Comparison of ENCODE assay signal across 20 cellular contexts in genomic region chr1:53380296-53380695, GRCh38. TPM values are rescaled to one million over a fixed set of nuclear protein-coding genes. Genes with fewer than 3 reads are reported as not detected.
DNase-seq lines count a peak whose midpoint lies in the region; ATAC-seq, FAIRE-seq and TF ChIP-seq lines count a peak whose summit lies in the region.
"Had no signal": no experiment of that assay in that cellular context is flagged by ENCODE, and none has a peak within 500 bp of the region (broad histone marks: within the 10 kb centered on the region; RNA-seq: fewer than 3 reads in every experiment).

No MANE protein-coding gene starts in this region.

- H2BK15ac ChIP-seq in H9 (ENCODE audit: low read depth, low read length), result no peak overlapping the region
- H2BK15ac ChIP-seq in H1 (ENCODE audit: low read length), result 0 out of 2 replicates have a peak overlapping the region, but pooled peaks have one; percentile 53

- H4K8ac ChIP-seq in H9 (replicated peaks; ENCODE audit: insufficient read length, low read depth, low read length), result no peak overlapping the region
- H4K8ac ChIP-seq in H1 (ENCODE audit: extremely low read depth, insufficient read depth, low read length), result no peak overlapping the region

- H3K4me1 Mint-ChIP-seq in H9, result peaks cover 21 to 27% of the 10 kb centered on the region in 2 experiments
- peaks cover 0 to 2% (median 0%) of the 10 kb centered on the region in 4 donors for H3K4me1 Mint-ChIP-seq in CD4-positive, alpha-beta memory T cell
- H3K4me1 Mint-ChIP-seq: CD4-positive, CD25-positive, alpha-beta regulatory T cell had no signal

- H2BK12ac ChIP-seq in H9 (ENCODE audit: insufficient read length, low read depth, low read length) (no peak overlapping the region), H1 (ENCODE audit: low read depth, low read length) (no peak overlapping the region)

- H3K27ac ChIP-seq in BLaER1 treated with 17β-estradiol and CSF1 and Interleukin-3, amounts not matched to agents 10 nM and 100 nM, result no peak overlapping the region
- no peak overlapping the region for H3K27ac ChIP-seq in H9 (ENCODE audit: insufficient read length, low read depth, low read length)
- H3K27ac ChIP-seq in H1 (ENCODE audit: low read depth, low read length), result no peak overlapping the region
- H3K27ac ChIP-seq in CD4-positive, alpha-beta memory T cell (ENCODE audit: low read depth, low read length), result no peak overlapping the region

- H3K9me3 ChIP-seq in BLaER1 treated with 17β-estradiol and CSF1 and Interleukin-3, amounts not matched to agents 10 nM and 100 nM (replicated peaks in 1 of 11), result no peaks in the 10 kb centered on the region
- H3K9me3 ChIP-seq in H9 (ENCODE audit: control insufficient read depth, low read depth, low read length) (no peaks in the 10 kb centered on the region), H1 (ENCODE audit: insufficient read depth in 2 of 2, low read depth in 1 of 2, low read length in 1 of 2) (no peaks in the 10 kb centered on the region)
- H3K9me3 ChIP-seq in CD4-positive, alpha-beta memory T cell (ENCODE audit: control insufficient read depth in 1 of 2, low read length in 2 of 2), result no peaks in the 10 kb centered on the region

- no peak overlapping the region for H4K91ac ChIP-seq in H9 (ENCODE audit: insufficient read length, low read depth, low read length)
- no peak overlapping the region for H4K91ac ChIP-seq in H1 (replicated peaks; ENCODE audit: insufficient read length, low read length)

- no peak overlapping the region for H2AFZ ChIP-seq in H9 (ENCODE audit: low read length)
- no peak overlapping the region for H2AFZ ChIP-seq in H1 (ENCODE audit: low read length)

- H3K9me3 Mint-ChIP-seq in H9, result no peaks in the 10 kb centered on the region
- H3K9me3 Mint-ChIP-seq in CD4-positive, alpha-beta memory T cell, result no peaks in the 10 kb centered on the region

- H3K4ac ChIP-seq in H9 (ENCODE audit: low read depth, low read length) (no peak overlapping the region), H1 (replicated peaks; ENCODE audit: insufficient read length, low read depth, low read length) (no peak overlapping the region)

- H2BK5ac ChIP-seq in H9 (ENCODE audit: insufficient read length, low read length) (no peak overlapping the region), H1 (ENCODE audit: low read depth, low read length) (no peak overlapping the region)

- ATAC-seq in HG02938 (IDR thresholded peaks at IDR 0.05; ENCODE audit: unreplicated experiment), result no peak

- H2BK20ac ChIP-seq in H9 (ENCODE audit: low read depth, low read length, poor library complexity, severe bottlenecking) (no peak overlapping the region), H1 (ENCODE audit: low read length) (no peak overlapping the region)

- H4K5ac ChIP-seq in H9 (ENCODE audit: insufficient read length, low read depth, low read length), result no peak overlapping the region
- no peak overlapping the region for H4K5ac ChIP-seq in H1 (ENCODE audit: insufficient read length, low read depth, low read length)

- no peak overlapping the region for H3K27ac Mint-ChIP-seq in H9
- no peak overlapping the region for H3K27ac Mint-ChIP-seq in CD4-positive, alpha-beta memory T cell

- H3K9ac ChIP-seq in BLaER1 treated with 17β-estradiol and CSF1 and Interleukin-3, amounts not matched to agents 10 nM and 100 nM, result no peak overlapping the region
- H3K9ac ChIP-seq in H9 (ENCODE audit: extremely low read depth, insufficient read length, low read length) (no peak overlapping the region), H1 (replicated peaks in 1 of 4; ENCODE audit: extremely low read depth in 1 of 4, low read depth in 3 of 4, low read length in 3 of 4) (no peak overlapping the region)

- intact Hi-C loops in posterior vena cava (cut with DNase I), result no loop called here
- intact Hi-C loops in CD4-positive, alpha-beta memory T cell (cut with micrococcal nuclease), result no loop called here

- TF ChIP-seq RAD21 in H1 (IDR thresholded peaks at IDR 0.05 in 1 of 2, conservative IDR thresholded peaks at IDR 0.05 in 1 of 2; ENCODE audit: low read depth in 2 of 2, low read length in 2 of 2), result no peak

- TF ChIP-seq EP300 in H1 (IDR thresholded peaks at IDR 0.05; ENCODE audit: borderline replicate concordance in 1 of 2, low read depth in 2 of 2, low read length in 2 of 2), result no peak

- peaks cover 64% of the 10 kb centered on the region for H3K27me3 Mint-ChIP-seq in H9 (ENCODE audit: low read depth)
- H3K27me3 Mint-ChIP-seq in CD4-positive, alpha-beta memory T cell, result peaks cover 2 to 5% of the 10 kb centered on the region in 2 donors

- no peak overlapping the region for H3K4me3 ChIP-seq in BLaER1 treated with 17β-estradiol and CSF1 and Interleukin-3, amounts not matched to agents 10 nM and 100 nM
- H3K4me3 ChIP-seq in H1 (ENCODE audit: extremely low read depth in 1 of 4, insufficient read depth in 2 of 4, low read depth in 3 of 4, low read length in 4 of 4), result no peak overlapping the region
- no peak overlapping the region for H3K4me3 ChIP-seq in CD4-positive, alpha-beta memory T cell (ENCODE audit: low read length in 2 of 2)

- H3K79me2 ChIP-seq in H9 (ENCODE audit: insufficient read depth, low read length) (no peaks in the 10 kb centered on the region), H1 (ENCODE audit: control insufficient read depth in 1 of 2, insufficient read depth in 2 of 2, low read length in 2 of 2) (no peaks in the 10 kb centered on the region)

- TF ChIP-seq CTCF in H9 (conservative IDR thresholded peaks at IDR 0.05) (no peak), H1 (IDR thresholded peaks at IDR 0.05; ENCODE audit: control extremely low read depth in 1 of 3, insufficient read depth in 1 of 3, low read depth in 1 of 3, low read length in 3 of 3) (no peak)

- CTCF ChIA-PET in H1 (lab: Charles Lee; ENCODE audit: partially characterized antibody), result interaction anchor here (0.9 to 4.9 kb wide), 5 partner anchors 8 to 102 kb away, joined by 3 to 27 read pairs (median 4); no protein-coding TSS in a partner anchor
- CTCF ChIA-PET in CD4-positive, alpha-beta memory T cell (lab: Charles Lee; ENCODE audit: partially characterized antibody), result no interaction called here

- DNase-seq in H9 (peak; percentile 17), H1 (ENCODE audit: low read depth in 1 of 2, low spot score in 2 of 2) (no peak), posterior vena cava (ENCODE audit: low spot score) (peak; percentile 24), NCI-H128 (lab: John Stamatoyannopoulos, UW; ENCODE audit: unreplicated experiment) (no peak)
- DNase-seq in stimulated activated CD4-positive, alpha-beta T cell treated with anti-CD3 and anti-CD28 coated beads, Interleukin-2, amount 100 ng/mL, for 48 hours, result no peak
- no peak for DNase-seq in CD4-positive, alpha-beta memory T cell
- DNase-seq: ACHN; AML-193; CD4-positive, CD25-positive, alpha-beta regulatory T cell; DMS79; H7; MV-4-11; NCI-H1417 treated with DMSO at 0.1 percent for 48 hours; NCI-H2029 treated with DMSO at 0.1 percent for 48 hours; NCI-H510A; NCI-H774 had no signal

- no peak overlapping the region for H3K18ac ChIP-seq in H9 (ENCODE audit: insufficient read length, low read depth, low read length)
- no peak overlapping the region for H3K18ac ChIP-seq in H1 (ENCODE audit: extremely low read depth, low read length)

- H3K4me2 ChIP-seq in BLaER1 treated with 17β-estradiol and CSF1 and Interleukin-3, amounts not matched to agents 10 nM and 100 nM, result peak overlapping the region in 7 of 11 experiments; percentile 15 to 84 (median 74); a peak in 13 of 22 replicates
- no peak overlapping the region for H3K4me2 ChIP-seq in H9 (ENCODE audit: insufficient read depth, insufficient read length, low read length)
- no peak overlapping the region for H3K4me2 ChIP-seq in H1 (ENCODE audit: insufficient read depth in 1 of 2, low read depth in 2 of 2, low read length in 2 of 2)

- POLR2A ChIA-PET in H1 (lab: Charles Lee; ENCODE audit: partially characterized antibody), result interaction anchor here (1.1 kb wide), 1 partner anchor 53 kb away, joined by 3 read pairs; no protein-coding TSS in a partner anchor
- POLR2A ChIA-PET in CD4-positive, alpha-beta memory T cell (lab: Charles Lee; ENCODE audit: partially characterized antibody), result no interaction called here

- no peak overlapping the region for H3K56ac ChIP-seq in H9 (ENCODE audit: insufficient read length, low read depth, low read length)
- H3K56ac ChIP-seq in H1 (replicated peaks; ENCODE audit: insufficient read length, low read depth, low read length), result no peak overlapping the region

- no peak overlapping the region for H3K23ac ChIP-seq in H9 (ENCODE audit: insufficient read length, low read depth, low read length)
- H3K23ac ChIP-seq in H1 (ENCODE audit: insufficient read length), result no peak overlapping the region

- H3K36me3 ChIP-seq in BLaER1 treated with 17β-estradiol and CSF1 and Interleukin-3, amounts not matched to agents 10 nM and 100 nM, result no peaks in the 10 kb centered on the region
- no peaks in the 10 kb centered on the region for H3K36me3 ChIP-seq in H1 (ENCODE audit: control insufficient read depth in 2 of 4, insufficient read depth in 4 of 4, low read length in 3 of 4)
- no peaks in the 10 kb centered on the region for H3K36me3 ChIP-seq in CD4-positive, alpha-beta memory T cell (ENCODE audit: insufficient read depth, low read length)

- H3K23me2 ChIP-seq in H9 (ENCODE audit: insufficient read length, low read depth, low read length, poor library complexity, severe bottlenecking) (no peaks in the 10 kb centered on the region), H1 (ENCODE audit: low read depth, low read length) (no peaks in the 10 kb centered on the region; the same call in 1 of the 2 replicates)

- TF ChIP-seq POLR2A in H1 (IDR thresholded peaks at IDR 0.05; ENCODE audit: control extremely low read depth in 1 of 2, low read depth in 2 of 2, low read length in 2 of 2), result no peak

- H2AK5ac ChIP-seq in H9 (ENCODE audit: insufficient read length, low read length), result no peak overlapping the region
- no peak overlapping the region for H2AK5ac ChIP-seq in H1 (ENCODE audit: low read depth, low read length)

- peaks cover 9 to 82% (median 68%) of the 10 kb centered on the region in 10 experiments for H3K4me1 ChIP-seq in BLaER1 treated with 17β-estradiol and CSF1 and Interleukin-3, amounts not matched to agents 10 nM and 100 nM
- H3K4me1 ChIP-seq in H9 (ENCODE audit: insufficient read depth, low read length), result peaks cover 2% of the 10 kb centered on the region; the same call in 1 of the 2 replicates
- peaks cover 0 to 6% (median 3%) of the 10 kb centered on the region in 4 experiments; a peak in 3 of 7 replicates for H3K4me1 ChIP-seq in H1 (replicated peaks in 1 of 4; ENCODE audit: control insufficient read depth in 3 of 4, insufficient read depth in 4 of 4, low read length in 3 of 4)
- H3K4me1 ChIP-seq in CD4-positive, alpha-beta memory T cell (ENCODE audit: insufficient read depth, low read length), result no peaks in the 10 kb centered on the region

- no peaks in the 10 kb centered on the region; a peak in 1 of 7 replicates for H3K36me3 Mint-ChIP-seq in H9 (ENCODE audit: insufficient read depth in 1 of 3, low read depth in 3 of 3)
- no peaks in the 10 kb centered on the region for H3K36me3 Mint-ChIP-seq in CD4-positive, alpha-beta memory T cell
- H3K36me3 Mint-ChIP-seq: CD4-positive, CD25-positive, alpha-beta regulatory T cell had no signal

- no peak for FAIRE-seq in H1 (lab: Jason Lieb, UNC)
- FAIRE-seq: D721Med, GM19239 had no signal

- H3K79me1 ChIP-seq in H9 (ENCODE audit: insufficient read depth, low read depth, low read length, poor library complexity, severe bottlenecking) (no peaks in the 10 kb centered on the region), H1 (ENCODE audit: low read depth, low read length) (no peaks in the 10 kb centered on the region)

- H4K20me1 ChIP-seq in BLaER1 treated with 17β-estradiol and CSF1 and Interleukin-3, amounts not matched to agents 10 nM and 100 nM, result no peaks in the 10 kb centered on the region
- H4K20me1 ChIP-seq in H9 (ENCODE audit: control insufficient read depth, insufficient read depth, insufficient read length), result no peaks in the 10 kb centered on the region
- no peaks in the 10 kb centered on the region for H4K20me1 ChIP-seq in H1 (replicated peaks in 1 of 2; ENCODE audit: control insufficient read depth in 1 of 2, insufficient read depth in 2 of 2, low read length in 2 of 2)

- H3T11ph ChIP-seq in H9 (ENCODE audit: low read length), result no peak overlapping the region

- H3K14ac ChIP-seq in H9 (ENCODE audit: insufficient read depth, low read length) (no peak overlapping the region), H1 (ENCODE audit: insufficient read length) (no peak overlapping the region)

- no peak overlapping the region for H3K4me3 Mint-ChIP-seq in H9
- no peak overlapping the region for H3K4me3 Mint-ChIP-seq in CD4-positive, alpha-beta memory T cell
- H3K4me3 Mint-ChIP-seq: CD4-positive, CD25-positive, alpha-beta regulatory T cell had no signal

- no peak overlapping the region for H2BK120ac ChIP-seq in H9 (ENCODE audit: low read depth, low read length, poor library complexity, severe bottlenecking)
- H2BK120ac ChIP-seq in H1 (replicated peaks; ENCODE audit: low read depth, low read length), result no peak overlapping the region

- peaks cover 0 to 3% (median 0%) of the 10 kb centered on the region in 11 experiments; a peak in 1 of 22 replicates for H3K27me3 ChIP-seq in BLaER1 treated with 17β-estradiol and CSF1 and Interleukin-3, amounts not matched to agents 10 nM and 100 nM
- H3K27me3 ChIP-seq in H9 (ENCODE audit: insufficient read depth, low read length), result no peaks in the 10 kb centered on the region; the same call in 1 of the 2 replicates
- H3K27me3 ChIP-seq in H1 (replicated peaks in 1 of 4; ENCODE audit: control insufficient read depth in 3 of 4, extremely low read depth in 1 of 4, insufficient read depth in 3 of 4, low read length in 3 of 4), result peaks cover 0 to 6% (median 1%) of the 10 kb centered on the region in 4 experiments; a peak in 4 of 7 replicates
- no peaks in the 10 kb centered on the region for H3K27me3 ChIP-seq in CD4-positive, alpha-beta memory T cell (ENCODE audit: insufficient read depth, low read length)

- WGBS in H9 (ENCODE audit: extremely low coverage, insufficient read length, low lambda C conversion rate), result no CpG with 5 or more reads among the region's 5 CpGs
- WGBS in H1 (ENCODE audit: extremely low coverage in 1 of 2, insufficient coverage in 1 of 2, insufficient read length in 1 of 2, insufficient replicate concordance in 2 of 2, low coverage in 1 of 2, low lambda C conversion rate in 2 of 2, missing lambda C conversion rate in 1 of 2), 2 experiments, result 91% methylated on average over 5 of the region's 5 CpGs; no CpG with 5 or more reads in 1 of the 2 experiments

RNA-seq across cellular contexts. Expression of gene LRP8, which starts 52.4 kb away (rescaled TPM):
- total RNA-seq in H9 (2021) (69.2 and 78.6 TPM in 2 replicates), posterior vena cava (1 to 10 TPM; 5.7 to 7.2 TPM)
- total RNA-seq in H1 (2021; fragmentation: NEBNext Ultra II Directional; extraction: Animal tissue kit (Norgen Biotek cat#: 25700)), result 66.4 and 68.1 TPM in 2 replicates
- polyA plus RNA-seq in H1 (2011; rRNA removed), result 63.2 and 74.6 TPM in 2 replicates
- 70.8 TPM for polyA plus RNA-seq in H1 (2011; cell fraction: cytosol; rRNA removed)
- polyA plus RNA-seq in H1 (2011; cell fraction: nucleus; rRNA removed), result 254 TPM
- polyA plus RNA-seq in H1 (2012, experiment 1 of 2), result 37.5 to 52.4 TPM (median 44.7 TPM) in 4 replicates
- 7.8 TPM for polyA plus RNA-seq in H1 (2012, experiment 2 of 2)
- 62.6 TPM for polyA plus RNA-seq in H1 (2013, experiment 1 of 2)
- polyA plus RNA-seq in H1 (2013, experiment 2 of 2), result 67.6 TPM
- 214 and 223 TPM in 2 replicates for polyA minus RNA-seq in H1 (2011; rRNA and poly(A)+ RNA removed)
- 69.7 TPM for polyA minus RNA-seq in H1 (2011; cell fraction: cytosol; rRNA and poly(A)+ RNA removed)
- polyA minus RNA-seq in H1 (2011; cell fraction: nucleus; rRNA and poly(A)+ RNA removed), result 139 TPM
- 10 to 100 TPM; 16.3 to 17.6 TPM for total RNA-seq in CD4-positive, alpha-beta memory T cell
- 1 to 10 TPM in 1 of 2 donors, under 1 TPM in 1; 0.91 to 3.7 TPM for polyA plus RNA-seq in CD4-positive, alpha-beta memory T cell

Comparison
In these comparisons a context has a peak if more than half of its experiments do, and no peak if none do; other contexts are left out.
1. H3K4me2 ChIP-seq: peak in BLaER1 treated with 17β-estradiol and CSF1 and Interleukin-3, amounts not matched to agents 10 nM and 100 nM (7 of 11); none in H9 (single experiment) and H1 (0 of 2).
2. DNase-seq: peak in H9 (single experiment) and posterior vena cava (single experiment); none in H1 (0 of 2), stimulated activated CD4-positive, alpha-beta T cell treated with anti-CD3 and anti-CD28 coated beads, Interleukin-2, amount 100 ng/mL, for 48 hours (0 of 2), CD4-positive, alpha-beta memory T cell (0 of 5) and NCI-H128 (single experiment).